Comparison of ENCODE assay signal across 9 cellular contexts in the genomic region with DNA sequence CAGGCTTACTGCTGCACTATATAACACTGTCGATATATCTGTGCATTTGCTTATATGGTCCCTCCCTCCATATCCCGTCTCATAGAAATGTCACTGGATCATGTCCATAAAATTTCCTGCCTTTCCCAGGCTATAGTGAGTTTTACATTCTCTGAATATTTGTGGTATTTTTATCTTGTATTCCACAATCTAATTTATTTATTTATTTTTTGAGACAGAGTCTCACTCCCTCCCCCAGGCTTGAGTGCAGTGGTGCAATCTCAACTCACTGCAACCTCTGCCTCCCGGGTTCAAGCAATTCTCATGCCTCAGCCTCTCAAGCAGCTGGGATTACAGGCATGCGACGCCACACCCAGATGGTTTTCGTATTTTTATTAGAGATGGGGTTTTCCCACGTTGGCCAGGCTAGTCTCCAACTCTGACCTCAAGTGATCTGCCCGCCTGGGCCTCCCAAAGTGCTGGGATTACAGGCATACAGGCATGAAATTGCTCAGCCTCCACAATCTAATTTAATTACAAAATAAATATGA. TPM values are rescaled to one million over a fixed set of nuclear protein-coding genes. Genes with fewer than 3 reads are reported as not detected.
DNase-seq lines count a peak whose midpoint lies in the region; ATAC-seq and TF ChIP-seq lines count a peak whose summit lies in the region.
"Had no signal": no experiment of that assay in that cellular context is flagged by ENCODE, and none has a peak within 500 bp of the region (broad histone marks: within the 10 kb centered on the region; RNA-seq: fewer than 3 reads in every experiment).

No MANE protein-coding gene starts in this region.

- peak overlapping the region; percentile 40 for H2AFZ ChIP-seq in fibroblast of lung (ENCODE audit: low read length)

- peaks cover 11% of the 10 kb centered on the region for H3K4me1 ChIP-seq in fibroblast of lung (ENCODE audit: control insufficient read depth, extremely low read depth, insufficient read depth, low read length)

- no peaks in the 10 kb centered on the region for H3K27me3 Mint-ChIP-seq in osteocyte (ENCODE audit: unreplicated experiment)
- H3K27me3 Mint-ChIP-seq in activated T-cell treated with anti-CD3 and anti-CD28 coated beads, Interleukin-2, amount 50 U/mL, for 72 hours (ENCODE audit: low read depth) = no peaks in the 10 kb centered on the region

- H3K4me1 Mint-ChIP-seq in osteocyte (ENCODE audit: unreplicated experiment) = peaks cover 40% of the 10 kb centered on the region
- H3K4me1 Mint-ChIP-seq in activated T-cell treated with anti-CD3 and anti-CD28 coated beads, Interleukin-2, amount 50 U/mL, for 72 hours (ENCODE audit: low read depth) = peaks cover 17% of the 10 kb centered on the region

- H3K27me3 ChIP-seq in fibroblast of lung (ENCODE audit: control insufficient read depth, insufficient read depth, low read length) = no peaks in the 10 kb centered on the region

- no peak for TF ChIP-seq CTCF in RWPE1 (conservative IDR thresholded peaks at IDR 0.05; ENCODE audit: low read depth)
- TF ChIP-seq CTCF in fibroblast of lung (conservative IDR thresholded peaks at IDR 0.05 in 1 of 2, IDR thresholded peaks at IDR 0.05 in 1 of 2; ENCODE audit: low read depth in 1 of 2, low read length in 2 of 2) = no peak
- TF ChIP-seq CTCF in osteocyte (IDR thresholded peaks at IDR 0.05) = no peak

- peak overlapping the region; percentile 73 for H3K4me2 ChIP-seq in fibroblast of lung (ENCODE audit: extremely low read depth, insufficient read depth, low read length)

- H3K4me3 ChIP-seq in fibroblast of lung (replicated peaks in 1 of 4; ENCODE audit: control extremely low read depth in 1 of 4, insufficient read depth in 1 of 4, low read depth in 3 of 4, low read length in 4 of 4) = peak overlapping the region in 3 of 4 experiments; percentile 8 to 32 (median 10)

- H3K79me2 ChIP-seq in fibroblast of lung (ENCODE audit: control insufficient read depth, insufficient read depth, low read length) = peaks cover 13% of the 10 kb centered on the region

- H3K9me3 ChIP-seq in fibroblast of lung (ENCODE audit: control insufficient read depth, insufficient read depth, low read depth, low read length) = no peaks in the 10 kb centered on the region

- no peaks in the 10 kb centered on the region for H4K20me1 ChIP-seq in fibroblast of lung (ENCODE audit: control insufficient read depth, extremely low read depth, insufficient read depth, low read length)

- H3K9me3 Mint-ChIP-seq in osteocyte (ENCODE audit: unreplicated experiment) = peaks cover 4% of the 10 kb centered on the region
- peaks cover 0 to 3% of the 10 kb centered on the region in 2 donors for H3K9me3 Mint-ChIP-seq in activated T-cell treated with anti-CD3 and anti-CD28 coated beads, Interleukin-2, amount 50 U/mL, for 72 hours

- H3K9ac ChIP-seq in fibroblast of lung (ENCODE audit: insufficient read depth, low read length) = peak overlapping the region; percentile 30

- no peak for ATAC-seq in HG02840 (IDR thresholded peaks at IDR 0.05; ENCODE audit: low FRiP score, unreplicated experiment)
- no peak for ATAC-seq in activated T-cell treated with anti-CD3 and anti-CD28 coated beads, Interleukin-2, amount 50 U/mL, for 72 hours (replicated peaks in 1 of 2)

- peaks cover 6% of the 10 kb centered on the region for H3K36me3 ChIP-seq in fibroblast of lung (ENCODE audit: control insufficient read depth, insufficient read depth, low read length)

- DNase-seq in Caki2 (ENCODE audit: low read depth) (peak; percentile 98), RWPE1 (ENCODE audit: low spot score) (peak; percentile 64), fibroblast of lung (ENCODE audit: low read depth in 2 of 2) (peak; percentile 92 to 98), osteocyte (ENCODE audit: extremely low spot score, unreplicated experiment) (no peak), iPS-NIHi11 (ENCODE audit: low spot score) (no peak)
- no peak for DNase-seq in activated CD4-positive, alpha-beta T cell treated with anti-CD3 and anti-CD28 coated beads for 4 hours
- DNase-seq in activated T-cell treated with anti-CD3 and anti-CD28 coated beads, Interleukin-2, amount 50 U/mL, for 72 hours = no peak
- DNase-seq: NCI-H524 had no signal

- peak overlapping the region; percentile 90 for H3K27ac Mint-ChIP-seq in osteocyte (ENCODE audit: unreplicated experiment)
- H3K27ac Mint-ChIP-seq in activated T-cell treated with anti-CD3 and anti-CD28 coated beads, Interleukin-2, amount 50 U/mL, for 72 hours = no peak overlapping the region

- peak overlapping the region; percentile 77 for H3K27ac ChIP-seq in RWPE1
- H3K27ac ChIP-seq in fibroblast of lung (ENCODE audit: insufficient read depth, low read length) = peak overlapping the region; percentile 76

- in situ Hi-C loops in Caki2 (cut with HindIII; ENCODE audit: low pct_unique_long_range_greater_than_20kb, low sequenced_read_pairs) = no loop called here

- CTCF ChIA-PET in RWPE1 (lab: Yijun Ruan, JAX) = no interaction called here

- POLR2A ChIA-PET in RWPE1 (lab: Yijun Ruan, JAX; ENCODE audit: low non-redundant PET) = interaction anchor here (0.5 kb wide), 1 partner anchor 21 kb away, joined by 16 read pairs; no protein-coding TSS in a partner anchor

- peak overlapping the region; percentile 55 for H3K4me3 Mint-ChIP-seq in osteocyte (ENCODE audit: unreplicated experiment)
- no peak overlapping the region for H3K4me3 Mint-ChIP-seq in activated T-cell treated with anti-CD3 and anti-CD28 coated beads, Interleukin-2, amount 50 U/mL, for 72 hours

- H3K36me3 Mint-ChIP-seq in osteocyte (ENCODE audit: unreplicated experiment) = peaks cover 24% of the 10 kb centered on the region
- peaks cover 4 to 16% of the 10 kb centered on the region in 2 donors for H3K36me3 Mint-ChIP-seq in activated T-cell treated with anti-CD3 and anti-CD28 coated beads, Interleukin-2, amount 50 U/mL, for 72 hours (ENCODE audit: insufficient read depth in 2 of 2)

RNA-seq across cellular contexts. Expression of a gene that starts 12.9 kb away (rescaled TPM):
- 17.9 and 58.4 TPM in 2 replicates for total RNA-seq in Caki2 (2014; rRNA removed; shearing (Covaris generic); ENCODE audit: low replicate concordance)
- total RNA-seq in fibroblast of lung = 43.7 and 55.3 TPM in 2 replicates
- polyA plus RNA-seq in fibroblast of lung = 28.2 and 29.3 TPM in 2 replicates
- 19.9 and 22.3 TPM in 2 replicates for polyA plus RNA-seq in fibroblast of lung (2012)
- polyA minus RNA-seq in fibroblast of lung (ENCODE audit: low replicate concordance) = 44.4 and 55.8 TPM in 2 replicates
- total RNA-seq in osteocyte = 32.6 and 35.9 TPM in 2 replicates
- total RNA-seq in activated T-cell treated with anti-CD3 and anti-CD28 coated beads, Interleukin-2, amount 50 U/mL, for 72 hours = 10 to 100 TPM; 26.3 to 31.1 TPM

Comparison
In these comparisons a context has a peak if more than half of its experiments do, and no peak if none do; other contexts are left out.
1. DNase-seq: peak in Caki2 (single experiment), RWPE1 (single experiment) and fibroblast of lung (2 of 2); none in osteocyte (single experiment), iPS-NIHi11 (single experiment), activated CD4-positive, alpha-beta T cell treated with anti-CD3 and anti-CD28 coated beads for 4 hours (0 of 2) and activated T-cell treated with anti-CD3 and anti-CD28 coated beads, Interleukin-2, amount 50 U/mL, for 72 hours (0 of 2).